In genomic region chr1:28448094-28448611, GRCh38 we compare ENCODE assay signal across 7 cellular contexts. TPM values are rescaled to one million over a fixed set of nuclear protein-coding genes. Genes with fewer than 3 reads are reported as not detected.
A peak's percentile ranks its signal among the peaks of the same experiment; 100 is the strongest.
DNase-seq lines count a peak whose midpoint lies in the region; ATAC-seq and TF ChIP-seq lines count a peak whose summit lies in the region.
"Not testable (repeated sequence)": the region's sequence is repeated elsewhere in the genome, so short reads cannot be mapped to it uniquely, and the experiment has no call there.

No MANE protein-coding gene starts in this region.

- H3K9me3 Mint-ChIP-seq in activated CD4-positive, alpha-beta T cell treated with anti-CD3 and anti-CD28 coated beads, Interleukin-2, amount 10 ng/mL, durations not matched to agents 7 days and 5 days; activated naive CD4-positive, alpha-beta T cell treated with anti-CD3 and anti-CD28 coated beads for 36 hours; nephron; stimulated activated naive B cell treated with anti-CD40 and anti-IgM and Interleukin-4, amounts not matched to agents 10 μg/mL and 1 μg/mL and 100 μg/mL, for 72 hours: not testable (repeated sequence)

- not testable (repeated sequence) for H3F3A ChIP-seq in OCI-LY1 (ENCODE audit: insufficient read depth, low read length)

- DNase-seq in activated CD4-positive, alpha-beta T cell treated with anti-CD3 and anti-CD28 coated beads, Interleukin-2, amount 10 ng/mL, durations not matched to agents 7 days and 5 days; activated naive CD4-positive, alpha-beta T cell treated with anti-CD3 and anti-CD28 coated beads for 36 hours; mammary epithelial cell; left lobe of liver (ENCODE audit: low spot score); stimulated activated naive B cell treated with anti-CD40 and anti-IgM and Interleukin-4, amounts not matched to agents 10 μg/mL and 1 μg/mL and 100 μg/mL, for 72 hours: not testable (repeated sequence)

- not testable (repeated sequence) for BruUV-seq in mammary epithelial cell (replicated peaks; lab: Mats Ljungman, UMichigan)

- not testable (repeated sequence) for H3K4me3 ChIP-seq in OCI-LY1 (ENCODE audit: low read depth, low read length, poor library complexity, severe bottlenecking); mammary epithelial cell (replicated peaks in 1 of 3; ENCODE audit: insufficient read depth in 1 of 3, low read depth in 2 of 3, low read length in 3 of 3)

- not testable (repeated sequence) for H3K4me3 Mint-ChIP-seq in activated CD4-positive, alpha-beta T cell treated with anti-CD3 and anti-CD28 coated beads, Interleukin-2, amount 10 ng/mL, durations not matched to agents 7 days and 5 days; activated naive CD4-positive, alpha-beta T cell treated with anti-CD3 and anti-CD28 coated beads for 36 hours; nephron
- peak overlapping the region in 1 of 2 donors; percentile 17 for H3K4me3 Mint-ChIP-seq in stimulated activated naive B cell treated with anti-CD40 and anti-IgM and Interleukin-4, amounts not matched to agents 10 μg/mL and 1 μg/mL and 100 μg/mL, for 72 hours

- 67% methylated on average over 3 of the region's 8 CpGs for WGBS in mammary epithelial cell (ENCODE audit: low coverage, missing lambda C conversion rate)

- dilution Hi-C loops in mammary epithelial cell (cut with HindIII; ENCODE audit: low sequenced_read_pairs): not testable (repeated sequence)

- H3K27ac ChIP-seq in OCI-LY1 (ENCODE audit: low read depth, low read length, poor library complexity, severe bottlenecking) (peak overlapping the region; percentile 70), mammary epithelial cell (ENCODE audit: insufficient read depth, low read depth, low read length) (peak overlapping the region; percentile 19)

- H3K36me3 Mint-ChIP-seq in activated CD4-positive, alpha-beta T cell treated with anti-CD3 and anti-CD28 coated beads, Interleukin-2, amount 10 ng/mL, durations not matched to agents 7 days and 5 days (ENCODE audit: low read depth): peaks cover 10% of the 10 kb centered on the region
- H3K36me3 Mint-ChIP-seq in activated naive CD4-positive, alpha-beta T cell treated with anti-CD3 and anti-CD28 coated beads for 36 hours (ENCODE audit: low read depth): not testable (repeated sequence)
- peaks cover 13% of the 10 kb centered on the region for H3K36me3 Mint-ChIP-seq in nephron (ENCODE audit: low read depth)
- peaks cover 2 to 21% of the 10 kb centered on the region in 2 donors for H3K36me3 Mint-ChIP-seq in stimulated activated naive B cell treated with anti-CD40 and anti-IgM and Interleukin-4, amounts not matched to agents 10 μg/mL and 1 μg/mL and 100 μg/mL, for 72 hours

- intact Hi-C loops in activated naive CD4-positive, alpha-beta T cell treated with anti-CD3 and anti-CD28 coated beads for 36 hours (cut with micrococcal nuclease); mammary epithelial cell (cut with micrococcal nuclease): not testable (repeated sequence)

- H2AFZ ChIP-seq in OCI-LY1 (ENCODE audit: low read length); mammary epithelial cell (ENCODE audit: low read depth, low read length): not testable (repeated sequence)

- CTCF ChIA-PET in activated CD4-positive, alpha-beta T cell treated with anti-CD3 and anti-CD28 coated beads, Interleukin-2, amount 10 ng/mL, durations not matched to agents 7 days and 5 days (lab: Charles Lee); activated naive CD4-positive, alpha-beta T cell treated with anti-CD3 and anti-CD28 coated beads for 36 hours (lab: Charles Lee); mammary epithelial cell (lab: Charles Lee; ENCODE audit: low non-redundant PET): not testable (repeated sequence)

- ATAC-seq in left lobe of liver: peak; percentile 30
- ATAC-seq in stimulated activated naive B cell treated with anti-CD40 and anti-IgM and Interleukin-4, amounts not matched to agents 10 μg/mL and 1 μg/mL and 100 μg/mL, for 72 hours (replicated peaks): not testable (repeated sequence)

- POLR2A ChIA-PET in activated CD4-positive, alpha-beta T cell treated with anti-CD3 and anti-CD28 coated beads, Interleukin-2, amount 10 ng/mL, durations not matched to agents 7 days and 5 days (lab: Charles Lee): not testable (repeated sequence)

- not testable (repeated sequence) for H4K20me1 ChIP-seq in OCI-LY1 (ENCODE audit: insufficient read depth, low read length); mammary epithelial cell (ENCODE audit: insufficient read depth, low read length)

- H3K27ac Mint-ChIP-seq in activated CD4-positive, alpha-beta T cell treated with anti-CD3 and anti-CD28 coated beads, Interleukin-2, amount 10 ng/mL, durations not matched to agents 7 days and 5 days: peak overlapping the region; percentile 79
- peak overlapping the region; percentile 30 for H3K27ac Mint-ChIP-seq in activated naive CD4-positive, alpha-beta T cell treated with anti-CD3 and anti-CD28 coated beads for 36 hours
- peak overlapping the region in 2 of 3 experiments; percentile 7 to 14 for H3K27ac Mint-ChIP-seq in nephron
- peak overlapping the region; percentile 90 for H3K27ac Mint-ChIP-seq in stimulated activated naive B cell treated with anti-CD40 and anti-IgM and Interleukin-4, amounts not matched to agents 10 μg/mL and 1 μg/mL and 100 μg/mL, for 72 hours

- H3K27me3 ChIP-seq in OCI-LY1 (ENCODE audit: insufficient read depth, low read length); mammary epithelial cell (ENCODE audit: insufficient read depth, low read length): not testable (repeated sequence)

- H3K9me2 ChIP-seq in OCI-LY1 (ENCODE audit: low read depth, low read length): not testable (repeated sequence)

- not testable (repeated sequence) for H3K36me3 ChIP-seq in OCI-LY1 (ENCODE audit: insufficient read depth, low read length); mammary epithelial cell (ENCODE audit: insufficient read depth, low read length)

- in situ Hi-C loops in mammary epithelial cell (cut with MboI; ENCODE audit: low sequenced_read_pairs in 2 of 2): not testable (repeated sequence)

- not testable (repeated sequence) for H3K27me3 Mint-ChIP-seq in activated CD4-positive, alpha-beta T cell treated with anti-CD3 and anti-CD28 coated beads, Interleukin-2, amount 10 ng/mL, durations not matched to agents 7 days and 5 days; activated naive CD4-positive, alpha-beta T cell treated with anti-CD3 and anti-CD28 coated beads for 36 hours (ENCODE audit: low read depth); nephron (ENCODE audit: low read depth); stimulated activated naive B cell treated with anti-CD40 and anti-IgM and Interleukin-4, amounts not matched to agents 10 μg/mL and 1 μg/mL and 100 μg/mL, for 72 hours

- H3K9me3 ChIP-seq in OCI-LY1 (ENCODE audit: low read length); mammary epithelial cell (replicated peaks; ENCODE audit: insufficient read depth, low read length): not testable (repeated sequence)

- H3K4me1 ChIP-seq in OCI-LY1 (ENCODE audit: insufficient read depth, low read length, severe bottlenecking) (peaks cover 27% of the 10 kb centered on the region), mammary epithelial cell (ENCODE audit: insufficient read depth, low read length) (peaks cover 24% of the 10 kb centered on the region)

- TF ChIP-seq CTCF in OCI-LY1 (IDR thresholded peaks at IDR 0.05; ENCODE audit: low read length); mammary epithelial cell (conservative IDR thresholded peaks at IDR 0.05 in 1 of 2, IDR thresholded peaks at IDR 0.05 in 1 of 2; ENCODE audit: extremely low read depth in 1 of 2, insufficient read depth in 1 of 2, low read depth in 1 of 2, low read length in 2 of 2); nephron (IDR thresholded peaks at IDR 0.05; ENCODE audit: unreplicated experiment in 3 of 3): not testable (repeated sequence)

- H3K4me2 ChIP-seq in OCI-LY1 (ENCODE audit: low read length): not testable (repeated sequence)
- H3K4me2 ChIP-seq in mammary epithelial cell (ENCODE audit: insufficient read depth, low read depth, low read length): peak overlapping the region; percentile 42

- H3K4me1 Mint-ChIP-seq in activated CD4-positive, alpha-beta T cell treated with anti-CD3 and anti-CD28 coated beads, Interleukin-2, amount 10 ng/mL, durations not matched to agents 7 days and 5 days: peaks cover 32% of the 10 kb centered on the region
- H3K4me1 Mint-ChIP-seq in activated naive CD4-positive, alpha-beta T cell treated with anti-CD3 and anti-CD28 coated beads for 36 hours (ENCODE audit: low read depth): peaks cover 23% of the 10 kb centered on the region
- H3K4me1 Mint-ChIP-seq in nephron: not testable (repeated sequence)
- H3K4me1 Mint-ChIP-seq in stimulated activated naive B cell treated with anti-CD40 and anti-IgM and Interleukin-4, amounts not matched to agents 10 μg/mL and 1 μg/mL and 100 μg/mL, for 72 hours: peaks cover 12 to 21% of the 10 kb centered on the region in 2 donors

- H3K9ac ChIP-seq in OCI-LY1 (ENCODE audit: low read length) (peak overlapping the region; percentile 44; the same call in 1 of the 2 replicates), mammary epithelial cell (ENCODE audit: insufficient read depth, low read length) (peak overlapping the region; percentile 23)

- not testable (repeated sequence) for H3K79me2 ChIP-seq in OCI-LY1 (ENCODE audit: insufficient read depth, low read length)
- H3K79me2 ChIP-seq in mammary epithelial cell (ENCODE audit: insufficient read depth, low read length): peaks cover 46% of the 10 kb centered on the region

RNA-seq across cellular contexts. Expression of gene RCC1, which starts 57.7 kb away (rescaled TPM):
- total RNA-seq in activated CD4-positive, alpha-beta T cell treated with anti-CD3 and anti-CD28 coated beads, Interleukin-2, amount 10 ng/mL, durations not matched to agents 7 days and 5 days: 10 to 100 TPM; 76.2 to 76.5 TPM
- total RNA-seq in activated naive CD4-positive, alpha-beta T cell treated with anti-CD3 and anti-CD28 coated beads for 36 hours: 100 to 1,000 TPM; 106 to 110 TPM
- total RNA-seq in mammary epithelial cell (10 to 100 TPM; 21.2 to 46.0 TPM), left lobe of liver (19.3 TPM)
- 52.3 TPM for polyA plus RNA-seq in mammary epithelial cell
- polyA minus RNA-seq in mammary epithelial cell: 54.2 TPM

Comparison
In these comparisons a context has a peak if more than half of its experiments do, and no peak if none do; other contexts are left out.
1. H3K27ac Mint-ChIP-seq: peak in every context shown above with its lines; median percentile 90 in stimulated activated naive B cell treated with anti-CD40 and anti-IgM and Interleukin-4, amounts not matched to agents 10 μg/mL and 1 μg/mL and 100 μg/mL, for 72 hours; 79 in activated CD4-positive, alpha-beta T cell treated with anti-CD3 and anti-CD28 coated beads, Interleukin-2, amount 10 ng/mL, durations not matched to agents 7 days and 5 days; 30 in activated naive CD4-positive, alpha-beta T cell treated with anti-CD3 and anti-CD28 coated beads for 36 hours; 10 in nephron.